In the genomic region with DNA sequence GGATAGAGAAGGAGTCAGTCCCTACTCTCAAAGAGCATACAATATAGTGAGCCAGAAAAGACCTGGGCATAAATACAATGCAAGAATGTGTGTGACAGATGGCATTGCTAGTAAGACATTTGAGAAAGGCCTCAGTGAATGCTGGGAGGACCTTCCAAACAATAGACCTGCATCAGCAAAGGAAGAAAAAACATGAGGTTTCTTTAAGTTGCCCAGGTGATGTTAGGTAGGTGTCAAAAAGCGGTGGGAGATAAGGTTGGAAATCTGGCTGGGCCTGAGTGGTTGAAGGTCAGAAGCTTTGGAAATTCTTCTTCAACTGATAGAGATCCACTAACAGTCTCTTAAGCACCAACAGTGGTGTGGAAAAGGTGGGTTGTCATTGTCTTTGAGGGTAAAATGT, we compare ENCODE assay signal across 21 cellular contexts. TPM values are rescaled to one million over a fixed set of nuclear protein-coding genes. Genes with fewer than 3 reads are reported as not detected.
A peak's percentile ranks its signal among the peaks of the same experiment; 100 is the strongest.
DNase-seq lines count a peak whose midpoint lies in the region; TF ChIP-seq lines count a peak whose summit lies in the region.
"Had no signal": no experiment of that assay in that cellular context is flagged by ENCODE, and none has a peak within 500 bp of the region (broad histone marks: within the 10 kb centered on the region; RNA-seq: fewer than 3 reads in every experiment).

No MANE protein-coding gene starts in this region.

- H3K4me3 ChIP-seq in endodermal cell (ENCODE audit: low read length), result no peak overlapping the region
- H3K4me3 ChIP-seq: A549; BLaER1 treated with 17β-estradiol and CSF1 and Interleukin-3, amounts not matched to agents 10 nM and 100 nM; GM12878 had no signal

- no peaks in the 10 kb centered on the region for H3K36me3 Mint-ChIP-seq in endodermal cell (ENCODE audit: low read depth)
- H3K36me3 Mint-ChIP-seq: CD8-positive, alpha-beta T cell had no signal

- no peaks in the 10 kb centered on the region for H3K27me3 Mint-ChIP-seq in endodermal cell (ENCODE audit: insufficient read depth)
- H3K27me3 Mint-ChIP-seq: B cell; CD4-positive, alpha-beta T cell had no signal

- peaks cover 3% of the 10 kb centered on the region for H3K4me1 ChIP-seq in endodermal cell (ENCODE audit: control insufficient read depth, insufficient read depth, low read length)
- H3K4me1 ChIP-seq: BLaER1 treated with 17β-estradiol and CSF1 and Interleukin-3, amounts not matched to agents 10 nM and 100 nM had no signal

- no peaks in the 10 kb centered on the region for H3K36me3 ChIP-seq in endodermal cell (ENCODE audit: control insufficient read depth, insufficient read depth, low read length)

- DNase-seq in NCI-H2171 treated with DMSO at 0.1 percent for 48 hours (lab: John Stamatoyannopoulos, UW) (peak; percentile 42), NCI-H2171 (lab: John Stamatoyannopoulos, UW) (no peak), endodermal cell (peak; percentile 70), anterior cingulate cortex (lab: John Stamatoyannopoulos, UW) (no peak), pons (ENCODE audit: low spot score) (no peak)
- DNase-seq: AML-193; CD4-positive, alpha-beta T cell; CD8-positive, alpha-beta T cell; DMS 273 treated with DMSO at 0.1 percent for 48 hours; DMS153; DMS53; DMS79; DND-41; EL; GDM1 had no signal

- no peak for TF ChIP-seq CTCF in endodermal cell (conservative IDR thresholded peaks at IDR 0.05)

- peaks cover 43% of the 10 kb centered on the region for H3K4me1 Mint-ChIP-seq in endodermal cell
- H3K4me1 Mint-ChIP-seq: B cell had no signal

- 53 to 91% methylated on average over 1 of the region's 1 CpG for WGBS in endodermal cell (ENCODE audit: insufficient coverage in 1 of 2, insufficient read length in 1 of 2), 2 experiments

- H3K9ac ChIP-seq in endodermal cell (ENCODE audit: extremely low read depth, low read length, poor library complexity, severe bottlenecking), result peak overlapping the region; percentile 35
- H3K9ac ChIP-seq: BLaER1 treated with 17β-estradiol and CSF1 and Interleukin-3, amounts not matched to agents 10 nM and 100 nM had no signal

- no peak overlapping the region for H3K27ac ChIP-seq in endodermal cell (ENCODE audit: low read depth, low read length)
- H3K27ac ChIP-seq: 22Rv1; A549; BLaER1 treated with 17β-estradiol and CSF1 and Interleukin-3, amounts not matched to agents 10 nM and 100 nM; C4-2B had no signal

- no peaks in the 10 kb centered on the region for H3K9me3 ChIP-seq in endodermal cell (ENCODE audit: control insufficient read depth, low read length)
- H3K9me3 ChIP-seq: A549; BLaER1 treated with 17β-estradiol and CSF1 and Interleukin-3, amounts not matched to agents 10 nM and 100 nM had no signal

- no peaks in the 10 kb centered on the region for H3K27me3 ChIP-seq in endodermal cell (ENCODE audit: control insufficient read depth, insufficient read depth, low read length, poor library complexity, severe bottlenecking)
- H3K27me3 ChIP-seq: BLaER1 treated with 17β-estradiol and CSF1 and Interleukin-3, amounts not matched to agents 10 nM and 100 nM had no signal

- no peak overlapping the region for H3K4me3 Mint-ChIP-seq in endodermal cell
- H3K4me3 Mint-ChIP-seq: B cell; CD4-positive, alpha-beta T cell; CD8-positive, alpha-beta T cell had no signal

- H3K9me3 Mint-ChIP-seq in endodermal cell, result no peaks in the 10 kb centered on the region
- H3K9me3 Mint-ChIP-seq: CD4-positive, alpha-beta T cell; CD8-positive, alpha-beta T cell had no signal

- peak overlapping the region; percentile 37 for H3K27ac Mint-ChIP-seq in endodermal cell
- H3K27ac Mint-ChIP-seq: B cell; CD4-positive, alpha-beta T cell; CD8-positive, alpha-beta T cell had no signal

RNA-seq across cellular contexts. Expression of a gene that starts 50.5 kb away (rescaled TPM):
- total RNA-seq in endodermal cell, result 10 to 100 TPM; 63.1 to 65.8 TPM
- 32.6 TPM for polyA plus RNA-seq in endodermal cell (2013, experiment 1 of 2)
- 37.5 TPM for polyA plus RNA-seq in endodermal cell (2013, experiment 2 of 2)

Comparison
In these comparisons a context has a peak if more than half of its experiments do, and no peak if none do; other contexts are left out.
1. DNase-seq: peak in NCI-H2171 treated with DMSO at 0.1 percent for 48 hours (single experiment) and endodermal cell (single experiment); none in NCI-H2171 (single experiment), anterior cingulate cortex (0 of 58) and pons (single experiment).